ENCODE assay signal across 40 cellular contexts in the genomic region with DNA sequence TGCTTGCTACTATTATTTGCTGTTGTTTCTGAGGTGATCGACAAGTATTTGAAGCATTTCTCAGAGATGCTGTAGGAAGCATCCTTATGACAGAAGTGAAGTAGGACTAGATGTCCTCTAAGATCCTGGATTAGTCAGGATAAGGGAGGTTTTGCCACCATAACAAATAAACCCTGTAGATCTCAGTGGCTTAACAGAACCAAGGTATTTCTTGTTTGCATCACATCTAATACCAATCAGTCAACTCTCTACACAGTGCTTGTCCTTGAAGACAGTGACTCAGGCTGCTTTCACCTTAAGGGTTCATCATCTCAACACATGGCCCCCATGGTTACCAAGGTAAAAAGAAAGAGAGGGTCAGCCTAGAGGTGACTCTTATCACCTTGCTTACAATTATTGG.
"Had no signal": no experiment of that assay in that cellular context is flagged by ENCODE, and none has a peak within 500 bp of the region (broad histone marks: within the 10 kb centered on the region; RNA-seq: fewer than 3 reads in every experiment).

No MANE protein-coding gene starts in this region.

- H3K4me1 ChIP-seq: adrenal gland, ascending aorta, body of pancreas, breast epithelium had no signal

- H3K9me3 Mint-ChIP-seq: activated naive CD4-positive, alpha-beta T cell treated with anti-CD3 and anti-CD28 coated beads, Interleukin-2, amount 10 ng/mL, durations not matched to agents 7 days and 5 days; activated naive CD4-positive, alpha-beta T cell treated with anti-CD3 and anti-CD28 coated beads, Interleukin-2, amount 50 U/mL, for 24 hours; activated naive CD4-positive, alpha-beta T cell treated with anti-CD3 and anti-CD28 coated beads, Interleukin-2, amount 50 U/mL, for 72 hours; activated naive CD8-positive, alpha-beta T cell treated with anti-CD3 and anti-CD28 coated beads for 36 hours; activated naive CD8-positive, alpha-beta T cell treated with anti-CD3 and anti-CD28 coated beads, Interleukin-2, amount 50 U/mL, for 24 hours; activated T-cell treated with anti-CD3 and anti-CD28 coated beads, Interleukin-2, amount 50 U/mL, for 24 hours; activated T-cell treated with anti-CD3 and anti-CD28 coated beads, Interleukin-2, amount 50 U/mL, for 4 hours; activated T-cell treated with anti-CD3 and anti-CD28 coated beads, Interleukin-2, amount 50 U/mL, for 72 hours; activated T-helper 1 cell treated with anti-CD3 and anti-CD28 coated beads, Interleukin-12 subunit alpha, Interleukin-12 subunit beta, Interleukin-2, Interleukin-4 antibody, amounts not matched to agents 30 ng/mL and 10 ng/mL and 1 ng/mL, durations not matched to agents 14 hours and 24 hours and 36 hours; activated T-helper 2 cell treated with anti-CD3 and anti-CD28 coated beads, Interferon-gamma antibody, Interleukin-2, Interleukin-4, amounts not matched to agents 10 μg/mL and 5 μg/mL and 100 μg/mL, durations not matched to agents 14 hours and 24 hours and 36 hours; central memory CD8-positive, alpha-beta T cell had no signal

- H3K36me3 ChIP-seq: adrenal gland, ascending aorta, brain microvascular endothelial cell, breast epithelium, cardiac muscle cell had no signal

- DNase-seq: activated effector memory CD4-positive, alpha-beta T cell treated with anti-CD3 and anti-CD28 coated beads, Interleukin-2, amount 50 U/mL, for 16 hours; activated effector memory CD4-positive, alpha-beta T cell treated with Interleukin-2 at 50 U/mL for 16 hours; activated gamma-delta T cell; activated gamma-delta T cell treated with Interleukin-2 at 50 U/mL for 16 hours; activated naive CD4-positive, alpha-beta T cell; activated naive CD4-positive, alpha-beta T cell treated with anti-CD3 and anti-CD28 coated beads for 36 hours; activated naive CD4-positive, alpha-beta T cell treated with anti-CD3 and anti-CD28 coated beads, Interleukin-2, amount 10 ng/mL, durations not matched to agents 7 days and 5 days; activated naive CD4-positive, alpha-beta T cell treated with anti-CD3 and anti-CD28 coated beads, Interleukin-2, amount 50 U/mL, for 16 hours; activated naive CD4-positive, alpha-beta T cell treated with Interleukin-2 at 50 U/mL for 16 hours; activated naive CD8-positive, alpha-beta T cell treated with anti-CD3 and anti-CD28 coated beads for 36 hours; activated naive CD8-positive, alpha-beta T cell treated with anti-CD3 and anti-CD28 coated beads, Interleukin-2, amount 10 ng/mL, durations not matched to agents 7 days and 5 days; activated naive CD8-positive, alpha-beta T cell treated with anti-CD3 and anti-CD28 coated beads, Interleukin-2, amount 50 U/mL, for 24 hours; activated T-cell treated with anti-CD3 and anti-CD28 coated beads, Interleukin-2, amount 50 U/mL, for 1 hour; activated T-cell treated with anti-CD3 and anti-CD28 coated beads, Interleukin-2, amount 50 U/mL, for 24 hours; activated T-cell treated with anti-CD3 and anti-CD28 coated beads, Interleukin-2, amount 50 U/mL, for 4 hours; activated T-cell treated with anti-CD3 and anti-CD28 coated beads, Interleukin-2, amount 50 U/mL, for 48 hours; activated T-cell treated with anti-CD3 and anti-CD28 coated beads, Interleukin-2, amount 50 U/mL, for 72 hours; adrenal gland; amniotic stem cell; amygdala; anterior cingulate cortex; aorta; body of pancreas; brain microvascular endothelial cell; caudate nucleus; central memory CD4-positive, alpha-beta T cell; cerebellar nuclear complex had no signal

- H3K27ac Mint-ChIP-seq: activated naive CD4-positive, alpha-beta T cell treated with anti-CD3 and anti-CD28 coated beads for 36 hours; activated naive CD4-positive, alpha-beta T cell treated with anti-CD3 and anti-CD28 coated beads, Interleukin-2, amount 10 ng/mL, durations not matched to agents 7 days and 5 days; activated naive CD4-positive, alpha-beta T cell treated with anti-CD3 and anti-CD28 coated beads, Interleukin-2, amount 50 U/mL, for 24 hours; activated naive CD4-positive, alpha-beta T cell treated with anti-CD3 and anti-CD28 coated beads, Interleukin-2, amount 50 U/mL, for 72 hours; activated naive CD8-positive, alpha-beta T cell; activated naive CD8-positive, alpha-beta T cell treated with anti-CD3 and anti-CD28 coated beads for 36 hours; activated naive CD8-positive, alpha-beta T cell treated with anti-CD3 and anti-CD28 coated beads, Interleukin-2, amount 10 ng/mL, durations not matched to agents 7 days and 5 days; activated naive CD8-positive, alpha-beta T cell treated with anti-CD3 and anti-CD28 coated beads, Interleukin-2, amount 50 U/mL, for 24 hours; activated T-cell treated with anti-CD3 and anti-CD28 coated beads, Interleukin-2, amount 50 U/mL, for 24 hours; activated T-cell treated with anti-CD3 and anti-CD28 coated beads, Interleukin-2, amount 50 U/mL, for 72 hours; activated T-helper 1 cell treated with anti-CD3 and anti-CD28 coated beads, Interleukin-12 subunit alpha, Interleukin-12 subunit beta, Interleukin-2, Interleukin-4 antibody, amounts not matched to agents 30 ng/mL and 10 ng/mL and 1 ng/mL, durations not matched to agents 14 hours and 24 hours and 36 hours; activated T-helper 17 cell treated with anti-CD3 and anti-CD28 coated beads, Interleukin-2, amount 50 U/mL, for 72 hours; activated T-helper 2 cell treated with anti-CD3 and anti-CD28 coated beads, Interferon-gamma antibody, Interleukin-2, Interleukin-4, amounts not matched to agents 10 μg/mL and 5 μg/mL and 100 μg/mL, durations not matched to agents 14 hours and 24 hours and 36 hours; brain had no signal

- H3K27me3 ChIP-seq: adrenal gland, ascending aorta, body of pancreas, brain microvascular endothelial cell, breast epithelium, cardiac muscle cell had no signal

- H3K9me3 ChIP-seq: adrenal gland, ascending aorta, body of pancreas had no signal

- H3K4me3 Mint-ChIP-seq: activated naive CD4-positive, alpha-beta T cell treated with anti-CD3 and anti-CD28 coated beads for 36 hours; activated naive CD4-positive, alpha-beta T cell treated with anti-CD3 and anti-CD28 coated beads, Interleukin-2, amount 10 ng/mL, durations not matched to agents 7 days and 5 days; activated naive CD4-positive, alpha-beta T cell treated with anti-CD3 and anti-CD28 coated beads, Interleukin-2, amount 50 U/mL, for 24 hours; activated naive CD8-positive, alpha-beta T cell; activated naive CD8-positive, alpha-beta T cell treated with anti-CD3 and anti-CD28 coated beads for 36 hours; activated naive CD8-positive, alpha-beta T cell treated with anti-CD3 and anti-CD28 coated beads, Interleukin-2, amount 10 ng/mL, durations not matched to agents 7 days and 5 days; activated naive CD8-positive, alpha-beta T cell treated with anti-CD3 and anti-CD28 coated beads, Interleukin-2, amount 50 U/mL, for 24 hours; activated T-cell treated with anti-CD3 and anti-CD28 coated beads, Interleukin-2, amount 50 U/mL, for 24 hours; activated T-cell treated with anti-CD3 and anti-CD28 coated beads, Interleukin-2, amount 50 U/mL, for 4 hours; activated T-cell treated with anti-CD3 and anti-CD28 coated beads, Interleukin-2, amount 50 U/mL, for 72 hours; activated T-helper 1 cell treated with anti-CD3 and anti-CD28 coated beads, Interleukin-12 subunit alpha, Interleukin-12 subunit beta, Interleukin-2, Interleukin-4 antibody, amounts not matched to agents 30 ng/mL and 10 ng/mL and 1 ng/mL, durations not matched to agents 14 hours and 24 hours and 36 hours; activated T-helper 17 cell treated with anti-CD3 and anti-CD28 coated beads, Interleukin-2, amount 50 U/mL, for 72 hours; brain; central memory CD8-positive, alpha-beta T cell had no signal

- H3K36me3 Mint-ChIP-seq: activated naive CD4-positive, alpha-beta T cell treated with anti-CD3 and anti-CD28 coated beads, Interleukin-2, amount 10 ng/mL, durations not matched to agents 7 days and 5 days; activated naive CD4-positive, alpha-beta T cell treated with anti-CD3 and anti-CD28 coated beads, Interleukin-2, amount 50 U/mL, for 24 hours; activated naive CD4-positive, alpha-beta T cell treated with anti-CD3 and anti-CD28 coated beads, Interleukin-2, amount 50 U/mL, for 72 hours; activated naive CD8-positive, alpha-beta T cell treated with anti-CD3 and anti-CD28 coated beads for 36 hours; activated naive CD8-positive, alpha-beta T cell treated with anti-CD3 and anti-CD28 coated beads, Interleukin-2, amount 10 ng/mL, durations not matched to agents 7 days and 5 days; brain had no signal

- ATAC-seq: activated naive CD4-positive, alpha-beta T cell treated with anti-CD3 and anti-CD28 coated beads, Interleukin-2, amount 50 U/mL, for 72 hours; activated naive CD8-positive, alpha-beta T cell treated with anti-CD3 and anti-CD28 coated beads, Interleukin-2, amount 50 U/mL, for 24 hours; activated T-cell treated with anti-CD3 and anti-CD28 coated beads, Interleukin-2, amount 50 U/mL, for 4 hours; activated T-cell treated with anti-CD3 and anti-CD28 coated beads, Interleukin-2, amount 50 U/mL, for 72 hours; activated T-helper 17 cell treated with anti-CD3 and anti-CD28 coated beads, Interleukin-2, amount 50 U/mL, for 72 hours; body of pancreas had no signal

- H3K4me3 ChIP-seq: adrenal gland, ascending aorta, body of pancreas, breast epithelium, cardiac muscle cell had no signal

- H3K4me1 Mint-ChIP-seq: activated naive CD4-positive, alpha-beta T cell treated with anti-CD3 and anti-CD28 coated beads, Interleukin-2, amount 10 ng/mL, durations not matched to agents 7 days and 5 days; activated naive CD4-positive, alpha-beta T cell treated with anti-CD3 and anti-CD28 coated beads, Interleukin-2, amount 50 U/mL, for 24 hours; activated naive CD8-positive, alpha-beta T cell treated with anti-CD3 and anti-CD28 coated beads for 36 hours; activated naive CD8-positive, alpha-beta T cell treated with anti-CD3 and anti-CD28 coated beads, Interleukin-2, amount 10 ng/mL, durations not matched to agents 7 days and 5 days; activated T-helper 17 cell treated with anti-CD3 and anti-CD28 coated beads, Interleukin-2, amount 50 U/mL, for 72 hours; brain; central memory CD8-positive, alpha-beta T cell had no signal

- FAIRE-seq: astrocyte, bronchial epithelial cell had no signal

- H3K27ac ChIP-seq: adrenal gland, ascending aorta, body of pancreas, brain microvascular endothelial cell, breast epithelium, cardiac muscle cell had no signal
